ENCODE assay signal across 8 cellular contexts in genomic region chr5:179550511-179551342, GRCh38. TPM values are rescaled to one million over a fixed set of nuclear protein-coding genes. Genes with fewer than 3 reads are reported as not detected.
DNase-seq lines count a peak whose midpoint lies in the region; ATAC-seq, FAIRE-seq and TF ChIP-seq lines count a peak whose summit lies in the region.

TSS of gene RUFY1 (plus strand) at chr5:179550554. CDS start at chr5:179550570, 16 bp downstream.

- peak within 1 kb of the TSS; percentile 97 for H3K4me3 Mint-ChIP-seq in activated naive CD4-positive, alpha-beta T cell treated with anti-CD3 and anti-CD28 coated beads, Interleukin-2, amount 50 U/mL, for 24 hours
- peak within 1 kb of the TSS; percentile 95 for H3K4me3 Mint-ChIP-seq in glutamatergic neuron (ENCODE audit: unreplicated experiment)

- ATAC-seq in GM21723 (IDR thresholded peaks at IDR 0.05; ENCODE audit: unreplicated experiment) (peak; percentile 85), pancreas (peak; percentile 90 to 93 (median 92))

- 0 out of 4 replicates have a peak, but pooled peaks of 1 of the 2 experiments have one; percentile 32 for TF ChIP-seq EP300 in SK-N-SH (IDR thresholded peaks at IDR 0.05; ENCODE audit: borderline replicate concordance in 1 of 2, low read depth in 1 of 2, low read length in 1 of 2)

- no peaks in the 10 kb centered on the region for H3K9me2 ChIP-seq in SK-N-SH

- no peaks in the 10 kb centered on the region for H4K20me1 ChIP-seq in SK-N-SH (ENCODE audit: insufficient read depth)

- H2AFZ ChIP-seq in SK-N-SH (ENCODE audit: low read depth): peak within 1 kb of the TSS; percentile 92

- H3K36me3 Mint-ChIP-seq in activated naive CD4-positive, alpha-beta T cell treated with anti-CD3 and anti-CD28 coated beads, Interleukin-2, amount 50 U/mL, for 24 hours: peaks cover 6% of the 10 kb centered on the region
- H3K36me3 Mint-ChIP-seq in glutamatergic neuron (ENCODE audit: unreplicated experiment): no peaks in the 10 kb centered on the region

- no peak for TF ChIP-seq RAD21 in SK-N-SH (IDR thresholded peaks at IDR 0.05; ENCODE audit: low read length)

- 1% methylated on average over 36 of the region's 109 CpGs for WGBS in SK-N-SH (ENCODE audit: low lambda C conversion rate)
- 0 to 1% methylated on average over 54 to 109 of the region's 109 CpGs for WGBS in pancreas, 2 donors
- WGBS in thymus: under 1% methylated on average over 109 of the region's 109 CpGs

- CTCF ChIA-PET in SK-N-SH (lab: Yijun Ruan, JAX): interaction anchor here (1.0 to 1.1 kb wide), 2 partner anchors 57 kb away, joined by 3 read pairs; no protein-coding TSS in a partner anchor

- H3K9me3 ChIP-seq in SK-N-SH (no peaks in the 10 kb centered on the region), pancreas (no peaks in the 10 kb centered on the region), thymus (ENCODE audit: control insufficient read depth) (no peaks in the 10 kb centered on the region)

- H3F3A ChIP-seq in SK-N-SH (replicated peaks; ENCODE audit: insufficient read depth): peaks cover 36% of the 10 kb centered on the region

- peaks cover 37% of the 10 kb centered on the region for H3K4me1 Mint-ChIP-seq in activated naive CD4-positive, alpha-beta T cell treated with anti-CD3 and anti-CD28 coated beads, Interleukin-2, amount 50 U/mL, for 24 hours
- H3K4me1 Mint-ChIP-seq in glutamatergic neuron (ENCODE audit: low read depth, unreplicated experiment): peaks cover 9% of the 10 kb centered on the region

- peak within 1 kb of the TSS; percentile 100 for H3K27ac Mint-ChIP-seq in activated naive CD4-positive, alpha-beta T cell treated with anti-CD3 and anti-CD28 coated beads, Interleukin-2, amount 50 U/mL, for 24 hours
- H3K27ac Mint-ChIP-seq in glutamatergic neuron (ENCODE audit: unreplicated experiment): peak within 1 kb of the TSS; percentile 96

- FAIRE-seq in pancreas (lab: Jason Lieb, UNC): no peak

- H3K9ac ChIP-seq in SK-N-SH: peak within 1 kb of the TSS; percentile 88

- H3K27me3 ChIP-seq in SK-N-SH (ENCODE audit: insufficient read depth) (no peaks in the 10 kb centered on the region), pancreas (no peaks in the 10 kb centered on the region), thymus (ENCODE audit: control insufficient read depth, insufficient read depth) (no peaks in the 10 kb centered on the region)

- intact Hi-C loops in pancreas (cut with DNase I): no loop called here

- peak within 1 kb of the TSS; percentile 91 for H3K4me2 ChIP-seq in SK-N-SH

- DNase-seq in ELR (ENCODE audit: low read depth) (peak; percentile 83), KG1 (lab: John Stamatoyannopoulos, UW) (peak; percentile 90), SK-N-SH (peak; percentile 96), glutamatergic neuron (peak; percentile 81), pancreas (peak; percentile 80 to 94 (median 87))

- H3K4me1 ChIP-seq in SK-N-SH (ENCODE audit: control insufficient read depth in 1 of 2, insufficient read depth in 2 of 2, low read depth in 1 of 2, low read length in 1 of 2) (peaks cover 7% of the 10 kb centered on the region in 2 experiments; a peak in 3 of 4 replicates), pancreas (peaks cover 0 to 13% (median 3%) of the 10 kb centered on the region in 3 donors), thymus (ENCODE audit: control insufficient read depth, insufficient read depth, low read length) (peaks cover 15% of the 10 kb centered on the region)

- H3K27ac ChIP-seq in SK-N-SH (ENCODE audit: low read depth in 2 of 2, low read length in 1 of 2) (peak within 1 kb of the TSS; percentile 91 to 92), pancreas (peak within 1 kb of the TSS; percentile 89 to 95 (median 91)), thymus (ENCODE audit: low read depth) (peak within 1 kb of the TSS; percentile 98)

- no peak for TF ChIP-seq CTCF in SK-N-SH (IDR thresholded peaks at IDR 0.05)
- TF ChIP-seq CTCF in glutamatergic neuron (IDR thresholded peaks at IDR 0.05; ENCODE audit: partially characterized antibody, unreplicated experiment): no peak
- TF ChIP-seq CTCF in pancreas (IDR thresholded peaks at IDR 0.05): no peak

- H3K4me3 ChIP-seq in SK-N-SH (ENCODE audit: low read depth in 2 of 2, low read length in 1 of 2): peak within 1 kb of the TSS; percentile 71 to 83
- H3K4me3 ChIP-seq in pancreas: peak within 1 kb of the TSS; percentile 67 to 86 (median 77)
- peak within 1 kb of the TSS; percentile 98 for H3K4me3 ChIP-seq in thymus (ENCODE audit: low read length)

- POLR2A ChIA-PET in SK-N-SH (lab: Yijun Ruan, JAX): interaction anchor here (0.9 to 1.8 kb wide), 3 partner anchors 9 to 73 kb away, joined by 4 to 10 read pairs (median 5); partner anchors contain the start of gene HNRNPH1

- H3K9me3 Mint-ChIP-seq in activated naive CD4-positive, alpha-beta T cell treated with anti-CD3 and anti-CD28 coated beads, Interleukin-2, amount 50 U/mL, for 24 hours: no peaks in the 10 kb centered on the region
- peaks cover 3% of the 10 kb centered on the region for H3K9me3 Mint-ChIP-seq in glutamatergic neuron (ENCODE audit: unreplicated experiment)

- no peaks in the 10 kb centered on the region for H3K27me3 Mint-ChIP-seq in activated naive CD4-positive, alpha-beta T cell treated with anti-CD3 and anti-CD28 coated beads, Interleukin-2, amount 50 U/mL, for 24 hours
- H3K27me3 Mint-ChIP-seq in glutamatergic neuron (ENCODE audit: unreplicated experiment): peaks cover 6% of the 10 kb centered on the region

- H3K36me3 ChIP-seq in SK-N-SH (replicated peaks in 1 of 2; ENCODE audit: control insufficient read depth in 1 of 2, insufficient read depth in 2 of 2, low read length in 1 of 2): no peaks in the 10 kb centered on the region
- no peaks in the 10 kb centered on the region for H3K36me3 ChIP-seq in pancreas
- no peaks in the 10 kb centered on the region for H3K36me3 ChIP-seq in thymus (ENCODE audit: control insufficient read depth, insufficient read depth)

- peaks cover 52% of the 10 kb centered on the region for H3K79me2 ChIP-seq in SK-N-SH (ENCODE audit: insufficient read depth)

TF ChIP-seq in SK-N-SH, 30 proteins besides CTCF, POLR2A, EP300 and RAD21 (continues in another document):
- TF ChIP-seq ELF1 (IDR thresholded peaks at IDR 0.05) (no peak), USF2 (IDR thresholded peaks at IDR 0.05; ENCODE audit: borderline replicate concordance, low read depth, low read length) (no peak), JUND (IDR thresholded peaks at IDR 0.05) (no peak), REST (IDR thresholded peaks at IDR 0.05; ENCODE audit: low read depth, low read length) (no peak), EZH2phosphoT487 (IDR thresholded peaks at IDR 0.05; ENCODE audit: borderline replicate concordance, low read depth) (no peak), RCOR1 (IDR thresholded peaks at IDR 0.05; ENCODE audit: low read length) (no peak), FOSL2 (IDR thresholded peaks at IDR 0.05; ENCODE audit: borderline replicate concordance, low read depth) (no peak), NRF1 (IDR thresholded peaks at IDR 0.05; ENCODE audit: low read depth, low read length) (no peak; the same call in 1 of the 2 replicates), MXI1 (IDR thresholded peaks at IDR 0.05; ENCODE audit: low read depth, low read length) (peak; percentile 52; the same call in 1 of the 2 replicates), TAF1 (IDR thresholded peaks at IDR 0.05; ENCODE audit: borderline replicate concordance, low read depth, low read length) (peak; percentile 74; the same call in 1 of the 2 replicates), IRF3 (IDR thresholded peaks at IDR 0.05; ENCODE audit: low read depth, low read length) (no peak)

RNA-seq across cellular contexts. Expression of gene RUFY1, which starts in this region (rescaled TPM):
- polyA plus RNA-seq in SK-N-SH (2012; rRNA removed) (30.3 and 31.5 TPM in 2 replicates), pancreas (10 to 100 TPM; 31.8 to 35.8 TPM), thymus (40.9 TPM)
- polyA plus RNA-seq in SK-N-SH (2012; cell fraction: cytosol; rRNA removed): 33.8 and 37.5 TPM in 2 replicates
- polyA plus RNA-seq in SK-N-SH (2012; cell fraction: nucleus; rRNA removed): 50.3 and 59.9 TPM in 2 replicates
- total RNA-seq in glutamatergic neuron (ENCODE audit: unreplicated experiment) (30.4 TPM), pancreas (10 to 100 TPM; 16.4 to 31.6 (median 17.6) TPM)

Comparison
In these comparisons a context has a peak if more than half of its experiments do, and no peak if none do; other contexts are left out.
1. Peak in every context shown above with its lines: DNase-seq, ATAC-seq, H3K4me3 ChIP-seq and H3K27ac ChIP-seq.